In genomic region chr18:22723741-22724140, GRCh38 we compare ENCODE assay signal across 30 cellular contexts.
"Had no signal": no experiment of that assay in that cellular context is flagged by ENCODE, and none has a peak within 500 bp of the region (broad histone marks: within the 10 kb centered on the region; RNA-seq: fewer than 3 reads in every experiment).

No MANE protein-coding gene starts in this region.

- H3K4me3 ChIP-seq: ascending aorta, cardiac muscle cell, K562, SJCRH30, SK-N-MC had no signal

- H3K4me1 ChIP-seq: ascending aorta, SJCRH30 had no signal

- H3K9me3 ChIP-seq: ascending aorta, SJCRH30 had no signal

- H3K27ac Mint-ChIP-seq: activated CD8-positive, alpha-beta T cell treated with anti-CD3 and anti-CD28 coated beads, Interleukin-2, amount 10 ng/mL, durations not matched to agents 7 days and 5 days; activated naive CD4-positive, alpha-beta T cell treated with anti-CD3 and anti-CD28 coated beads for 36 hours; activated naive CD4-positive, alpha-beta T cell treated with anti-CD3 and anti-CD28 coated beads, Interleukin-2, amount 50 U/mL, for 72 hours; activated T-helper 1 cell treated with anti-CD3 and anti-CD28 coated beads, Interleukin-12 subunit alpha, Interleukin-12 subunit beta, Interleukin-2, Interleukin-4 antibody, amounts not matched to agents 30 ng/mL and 10 ng/mL and 1 ng/mL, durations not matched to agents 14 hours and 24 hours and 36 hours had no signal

- H3K36me3 ChIP-seq: ascending aorta, cardiac muscle cell, SJCRH30, WERI-Rb-1 had no signal

- H3K36me3 Mint-ChIP-seq: activated naive CD4-positive, alpha-beta T cell treated with anti-CD3 and anti-CD28 coated beads, Interleukin-2, amount 50 U/mL, for 72 hours had no signal

- H3K4me3 Mint-ChIP-seq: activated CD8-positive, alpha-beta T cell treated with anti-CD3 and anti-CD28 coated beads, Interleukin-2, amount 10 ng/mL, durations not matched to agents 7 days and 5 days; activated naive CD4-positive, alpha-beta T cell treated with anti-CD3 and anti-CD28 coated beads for 36 hours; activated T-cell treated with anti-CD3 and anti-CD28 coated beads, Interleukin-2, amount 50 U/mL, for 4 hours; activated T-helper 1 cell treated with anti-CD3 and anti-CD28 coated beads, Interleukin-12 subunit alpha, Interleukin-12 subunit beta, Interleukin-2, Interleukin-4 antibody, amounts not matched to agents 30 ng/mL and 10 ng/mL and 1 ng/mL, durations not matched to agents 14 hours and 24 hours and 36 hours; central memory CD8-positive, alpha-beta T cell had no signal

- H3K27ac ChIP-seq: ascending aorta, cardiac muscle cell, SJCRH30, SK-N-MC, WERI-Rb-1 had no signal

- H3K4me1 Mint-ChIP-seq: central memory CD8-positive, alpha-beta T cell had no signal

- ATAC-seq: activated CD8-positive, alpha-beta T cell treated with anti-CD3 and anti-CD28 coated beads, Interleukin-2, amount 10 ng/mL, durations not matched to agents 7 days and 5 days; activated naive CD4-positive, alpha-beta T cell treated with anti-CD3 and anti-CD28 coated beads, Interleukin-2, amount 50 U/mL, for 72 hours; activated T-cell treated with anti-CD3 and anti-CD28 coated beads, Interleukin-2, amount 50 U/mL, for 4 hours; K562; Panc1 had no signal

- H3K27me3 ChIP-seq: ascending aorta, cardiac muscle cell, SJCRH30 had no signal

- DNase-seq: activated CD4-positive, alpha-beta T cell treated with anti-CD3 and anti-CD28 coated beads for 1 hour; activated CD4-positive, alpha-beta T cell treated with anti-CD3 and anti-CD28 coated beads for 48 hours; activated CD4-positive, alpha-beta T cell treated with anti-CD3 and anti-CD28 coated beads, Interleukin-2, amount 50 U/mL, for 48 hours; activated CD4-positive, CD25-positive, alpha-beta regulatory T cell; activated CD8-positive, alpha-beta T cell treated with anti-CD3 and anti-CD28 coated beads, Interleukin-2, amount 10 ng/mL, durations not matched to agents 7 days and 5 days; activated gamma-delta T cell treated with Interleukin-2 at 50 U/mL for 16 hours; activated naive CD4-positive, alpha-beta T cell treated with anti-CD3 and anti-CD28 coated beads for 36 hours; activated T-cell treated with anti-CD3 and anti-CD28 coated beads for 4 hours; activated T-cell treated with anti-CD3 and anti-CD28 coated beads, Interleukin-2, amount 50 U/mL, for 4 hours; amygdala; NCI-H1105 treated with DMSO at 0.1 percent for 48 hours; NCI-H1436; NCI-H1694; NCI-H1930; NCI-H2081 treated with DMSO at 0.1 percent for 48 hours; NCI-H226; NCI-H446 treated with DMSO at 0.1 percent for 48 hours; NCI-H524; SHP77; SJCRH30; T1000; WERI-Rb-1 had no signal

- H3K9me3 Mint-ChIP-seq: activated naive CD4-positive, alpha-beta T cell treated with anti-CD3 and anti-CD28 coated beads for 36 hours; activated naive CD4-positive, alpha-beta T cell treated with anti-CD3 and anti-CD28 coated beads, Interleukin-2, amount 50 U/mL, for 72 hours; activated T-cell treated with anti-CD3 and anti-CD28 coated beads, Interleukin-2, amount 50 U/mL, for 4 hours; activated T-helper 1 cell treated with anti-CD3 and anti-CD28 coated beads, Interleukin-12 subunit alpha, Interleukin-12 subunit beta, Interleukin-2, Interleukin-4 antibody, amounts not matched to agents 30 ng/mL and 10 ng/mL and 1 ng/mL, durations not matched to agents 14 hours and 24 hours and 36 hours; central memory CD8-positive, alpha-beta T cell had no signal
